ENCODE assay signal across 8 cellular contexts in genomic region chr1:119140177-119141019, GRCh38. TPM values are rescaled to one million over a fixed set of nuclear protein-coding genes. Genes with fewer than 3 reads are reported as not detected.
DNase-seq lines count a peak whose midpoint lies in the region; ATAC-seq and TF ChIP-seq lines count a peak whose summit lies in the region.

Gene WARS2, minus strand, starts transcription at chr1:119140653. Its CDS starts 9 bp downstream, at chr1:119140644.

- H2AFZ ChIP-seq in SU-DHL-6 (ENCODE audit: low read depth, low read length, severe bottlenecking): peak within 1 kb of the TSS; percentile 88
- H2AFZ ChIP-seq in parathyroid adenoma: peak within 1 kb of the TSS; percentile 91

- H3K9me3 Mint-ChIP-seq in activated naive CD8-positive, alpha-beta T cell treated with anti-CD3 and anti-CD28 coated beads, Interleukin-2, amount 50 U/mL, for 24 hours: no peaks in the 10 kb centered on the region

- peaks cover 14% of the 10 kb centered on the region for H3F3A ChIP-seq in SU-DHL-6 (ENCODE audit: insufficient read depth)

- H3K4me3 ChIP-seq in GM12875 (ENCODE audit: low read depth, low read length) (peak within 1 kb of the TSS; percentile 64), SU-DHL-6 (ENCODE audit: insufficient read depth, low read length, poor library complexity, severe bottlenecking) (peak within 1 kb of the TSS; percentile 69), cardiac muscle cell (peak within 1 kb of the TSS; percentile 41), parathyroid adenoma (ENCODE audit: low read depth, low read length) (peak within 1 kb of the TSS; percentile 90), tibial nerve (peak within 1 kb of the TSS; percentile 48 to 70 (median 66))

- H3K9me3 ChIP-seq in SU-DHL-6 (ENCODE audit: insufficient read depth, low read length): no peaks in the 10 kb centered on the region
- H3K9me3 ChIP-seq in cardiac muscle cell (ENCODE audit: low read depth): no peaks in the 10 kb centered on the region
- no peaks in the 10 kb centered on the region for H3K9me3 ChIP-seq in parathyroid adenoma (ENCODE audit: control insufficient read depth, low read length)
- H3K9me3 ChIP-seq in tibial nerve: no peaks in the 10 kb centered on the region

- H3K36me3 Mint-ChIP-seq in activated naive CD8-positive, alpha-beta T cell treated with anti-CD3 and anti-CD28 coated beads, Interleukin-2, amount 50 U/mL, for 24 hours (ENCODE audit: low read depth): peaks cover 17% of the 10 kb centered on the region

- DNase-seq in NCI-H1417 (lab: John Stamatoyannopoulos, UW) (peak; percentile 98 to 100 (median 99)), cardiac muscle cell (ENCODE audit: low read depth in 1 of 2, low spot score in 1 of 2) (peak; percentile 98 to 99), tibial nerve (ENCODE audit: low spot score in 2 of 2) (peak; percentile 91 to 97)
- peak; percentile 90 for DNase-seq in activated naive CD8-positive, alpha-beta T cell treated with anti-CD3 and anti-CD28 coated beads, Interleukin-2, amount 50 U/mL, for 24 hours

- H3K27me3 Mint-ChIP-seq in activated naive CD8-positive, alpha-beta T cell treated with anti-CD3 and anti-CD28 coated beads, Interleukin-2, amount 50 U/mL, for 24 hours: no peaks in the 10 kb centered on the region

- no peak for TF ChIP-seq CTCF in GM12875 (IDR thresholded peaks at IDR 0.05; ENCODE audit: borderline replicate concordance, insufficient read depth, low read depth, low read length)
- no peak for TF ChIP-seq CTCF in SU-DHL-6 (IDR thresholded peaks at IDR 0.05; ENCODE audit: insufficient read depth, low read length, poor library complexity, severe bottlenecking)
- TF ChIP-seq CTCF in cardiac muscle cell (IDR thresholded peaks at IDR 0.05; ENCODE audit: low read depth, low read length): no peak
- TF ChIP-seq CTCF in parathyroid adenoma (IDR thresholded peaks at IDR 0.05): no peak
- peak in 2 of 5 experiments; percentile 20 to 23 for TF ChIP-seq CTCF in tibial nerve (IDR thresholded peaks at IDR 0.05)

- H3K4me3 Mint-ChIP-seq in activated naive CD8-positive, alpha-beta T cell treated with anti-CD3 and anti-CD28 coated beads, Interleukin-2, amount 50 U/mL, for 24 hours: no peak within 1 kb of the TSS

- H3K36me3 ChIP-seq in SU-DHL-6 (ENCODE audit: low read length) (no peaks in the 10 kb centered on the region), cardiac muscle cell (no peaks in the 10 kb centered on the region), parathyroid adenoma (ENCODE audit: control insufficient read depth, insufficient read depth, low read length) (no peaks in the 10 kb centered on the region), tibial nerve (peaks cover 0 to 7% (median 0%) of the 10 kb centered on the region in 3 donors)

- H3K27me3 ChIP-seq in SU-DHL-6 (ENCODE audit: low read length) (no peaks in the 10 kb centered on the region), cardiac muscle cell (no peaks in the 10 kb centered on the region), parathyroid adenoma (ENCODE audit: control insufficient read depth, insufficient read depth, low read length) (no peaks in the 10 kb centered on the region), tibial nerve (no peaks in the 10 kb centered on the region)

- peak within 1 kb of the TSS; percentile 81 for H3K27ac ChIP-seq in SU-DHL-6 (ENCODE audit: low read depth, low read length)
- peak within 1 kb of the TSS; percentile 95 for H3K27ac ChIP-seq in cardiac muscle cell
- peak within 1 kb of the TSS; percentile 98 for H3K27ac ChIP-seq in parathyroid adenoma
- peak within 1 kb of the TSS; percentile 95 to 98 (median 96) for H3K27ac ChIP-seq in tibial nerve

- peak; percentile 95 to 98 for TF ChIP-seq EP300 in tibial nerve (IDR thresholded peaks at IDR 0.05)

- TF ChIP-seq POLR2A in tibial nerve (IDR thresholded peaks at IDR 0.05): peak; percentile 52 to 81

- peak within 1 kb of the TSS; percentile 82 for H3K4me2 ChIP-seq in SU-DHL-6 (ENCODE audit: low read depth, low read length, poor library complexity, severe bottlenecking)
- H3K4me2 ChIP-seq in parathyroid adenoma (ENCODE audit: low read length): peak within 1 kb of the TSS; percentile 92

- peak; percentile 96 for ATAC-seq in HG02763 (IDR thresholded peaks at IDR 0.05; ENCODE audit: unreplicated experiment)
- ATAC-seq in activated naive CD8-positive, alpha-beta T cell treated with anti-CD3 and anti-CD28 coated beads, Interleukin-2, amount 50 U/mL, for 24 hours: peak; percentile 95

- peaks cover 9% of the 10 kb centered on the region; the same call in 1 of the 2 replicates for H3K79me2 ChIP-seq in SU-DHL-6 (ENCODE audit: insufficient read depth, low read length)
- peaks cover 3% of the 10 kb centered on the region for H3K79me2 ChIP-seq in parathyroid adenoma

- no peaks in the 10 kb centered on the region for H3K9me2 ChIP-seq in SU-DHL-6 (replicated peaks; ENCODE audit: insufficient read depth, low read length)

- H3K9ac ChIP-seq in SU-DHL-6 (ENCODE audit: low read length): peak within 1 kb of the TSS; percentile 71
- no peak within 1 kb of the TSS for H3K9ac ChIP-seq in parathyroid adenoma

- H3K27ac Mint-ChIP-seq in activated naive CD8-positive, alpha-beta T cell treated with anti-CD3 and anti-CD28 coated beads, Interleukin-2, amount 50 U/mL, for 24 hours: no peak within 1 kb of the TSS

- H4K20me1 ChIP-seq in SU-DHL-6 (ENCODE audit: low read depth, low read length): peaks cover 3% of the 10 kb centered on the region; the same call in 1 of the 2 replicates

- H3K4me1 Mint-ChIP-seq in activated naive CD8-positive, alpha-beta T cell treated with anti-CD3 and anti-CD28 coated beads, Interleukin-2, amount 50 U/mL, for 24 hours: peaks cover 20% of the 10 kb centered on the region

- WGBS in tibial nerve, 2 donors: 0 to 1% methylated on average over 48 to 49 of the region's 50 CpGs

- H3K4me1 ChIP-seq in cardiac muscle cell (ENCODE audit: low read depth) (peaks cover 5% of the 10 kb centered on the region), parathyroid adenoma (no peaks in the 10 kb centered on the region), tibial nerve (peaks cover 0 to 44% (median 13%) of the 10 kb centered on the region in 4 donors)

RNA-seq across cellular contexts. Expression of gene WARS2, which starts in this region (rescaled TPM):
- total RNA-seq in cardiac muscle cell (9.9 and 13.1 TPM in 2 replicates), tibial nerve (10 to 100 TPM; 18.9 to 31.0 (median 22.0) TPM)
- polyA plus RNA-seq in cardiac muscle cell: 10.9 and 11.4 TPM in 2 replicates

Comparison
In these comparisons a context has a peak if more than half of its experiments do, and no peak if none do; other contexts are left out.
1. Peak in every context shown above with its lines: DNase-seq, ATAC-seq, H3K4me3 ChIP-seq and H3K27ac ChIP-seq.